25 cellular contexts compared by ENCODE assay signal in genomic region chr7:29269941-29270340, GRCh38.
"Had no signal": no experiment of that assay in that cellular context is flagged by ENCODE, and none has a peak within 500 bp of the region (broad histone marks: within the 10 kb centered on the region; RNA-seq: fewer than 3 reads in every experiment).

No MANE protein-coding gene starts in this region.

- ATAC-seq: esophagus mucosa; foreskin keratinocyte; gastroesophageal sphincter; heart right ventricle; lower lobe of right lung; naive thymus-derived CD8-positive, alpha-beta T cell; sciatic nerve; stimulated activated effector memory CD8-positive, alpha-beta T cell treated with anti-CD3 and anti-CD28 coated beads, Interleukin-12 subunit alpha, Interleukin-12 subunit beta, amount 100 ng/mL, for 72 hours had no signal

- H3K27me3 ChIP-seq: foreskin keratinocyte, gastroesophageal sphincter, heart right ventricle, right atrium auricular region, testis, tibial artery had no signal

- H3K36me3 ChIP-seq: gastroesophageal sphincter, heart right ventricle, left ventricle myocardium inferior, lower lobe of right lung, prostate gland, right atrium auricular region, tibial artery had no signal

- H3K9me3 ChIP-seq: gastroesophageal sphincter, heart right ventricle, left ventricle myocardium inferior, lower lobe of right lung, prostate gland, right atrium auricular region, testis, tibial artery had no signal

- DNase-seq: cerebellar nuclear complex; cortex of kidney; effector CD4-positive, alpha-beta T cell; foreskin keratinocyte; glutamatergic neuron; heart right ventricle; hippocampal formation; left cardiac atrium; left ventricle myocardium inferior; lower lobe of right lung; naive thymus-derived CD8-positive, alpha-beta T cell; stimulated activated CD4-positive, alpha-beta T cell treated with anti-CD3 and anti-CD28 coated beads, Interleukin-2, amount 100 ng/mL, for 24 hours; stimulated activated CD4-positive, alpha-beta T cell treated with anti-CD3 and anti-CD28 coated beads, Interleukin-4, amount 100 ng/mL, for 24 hours; stimulated activated naive CD4-positive, alpha-beta T cell treated with Interleukin-2 at 50 U/mL for 16 hours; substantia nigra; testis; tibial artery had no signal

- H3K4me1 ChIP-seq: gastroesophageal sphincter, parathyroid adenoma, prostate gland, right atrium auricular region, testis, tibial artery had no signal

- H3K4me3 ChIP-seq: gastroesophageal sphincter, heart right ventricle, left ventricle myocardium inferior, lower lobe of right lung, prostate gland, right atrium auricular region, testis, tibial artery had no signal

- H3K27ac ChIP-seq: epithelial cell of prostate, foreskin keratinocyte, gastroesophageal sphincter, heart right ventricle, left ventricle myocardium inferior, lower lobe of right lung, parathyroid adenoma, prostate gland, right atrium auricular region, testis, tibial artery had no signal
